In genomic region chr11:101862410-101863233, GRCh38 we compare ENCODE assay signal across 9 cellular contexts. TPM values are rescaled to one million over a fixed set of nuclear protein-coding genes. Genes with fewer than 3 reads are reported as not detected.
DNase-seq lines count a peak whose midpoint lies in the region; ATAC-seq and TF ChIP-seq lines count a peak whose summit lies in the region.
"Had no signal": no experiment of that assay in that cellular context is flagged by ENCODE, and none has a peak within 500 bp of the region (broad histone marks: within the 10 kb centered on the region; RNA-seq: fewer than 3 reads in every experiment).

No MANE protein-coding gene starts in this region.

- H3K4me1 Mint-ChIP-seq in nephron progenitor cell: peaks cover 13% of the 10 kb centered on the region

- H2AFZ ChIP-seq in DND-41 (ENCODE audit: low read depth, low read length): no peak overlapping the region

- peaks cover 11% of the 10 kb centered on the region for H3K36me3 Mint-ChIP-seq in nephron progenitor cell (ENCODE audit: low read depth)

- no peaks in the 10 kb centered on the region for H3K4me1 ChIP-seq in DND-41 (ENCODE audit: insufficient read depth, low read length)

- H3K27ac Mint-ChIP-seq in nephron progenitor cell: no peak overlapping the region

- no peaks in the 10 kb centered on the region for H4K20me1 ChIP-seq in DND-41 (ENCODE audit: insufficient read depth, low read length)

- peaks cover 16% of the 10 kb centered on the region for H3K9me3 Mint-ChIP-seq in nephron progenitor cell

- H3K4me3 Mint-ChIP-seq in nephron progenitor cell: no peak overlapping the region

- no peak overlapping the region for H3K4me3 ChIP-seq in DND-41 (ENCODE audit: low read depth in 1 of 2, low read length in 2 of 2)

- no peak overlapping the region for H3K27ac ChIP-seq in DND-41 (ENCODE audit: low read length)
- H3K27ac ChIP-seq: HL-60 had no signal

- H3K9me3 ChIP-seq in DND-41 (ENCODE audit: insufficient read depth, low read length, severe bottlenecking): no peaks in the 10 kb centered on the region

- H3K27me3 ChIP-seq in DND-41 (ENCODE audit: insufficient read depth, low read length, poor library complexity): no peaks in the 10 kb centered on the region

- DNase-seq in DND-41: no peak
- DNase-seq in MV-4-11 (lab: John Stamatoyannopoulos, UW): peak; percentile 4
- DNase-seq in dermis microvascular lymphatic vessel endothelial cell (ENCODE audit: low read depth in 2 of 2): peak; percentile 14 to 69
- DNase-seq in nephron progenitor cell: peak; percentile 6
- no peak for DNase-seq in OCI-M2 (lab: John Stamatoyannopoulos, UW; ENCODE audit: unreplicated experiment)
- DNase-seq in occipital lobe (lab: John Stamatoyannopoulos, UW): no peak

- H3K79me2 ChIP-seq in DND-41 (ENCODE audit: insufficient read depth, low read length): no peaks in the 10 kb centered on the region

- H3K9ac ChIP-seq in DND-41 (ENCODE audit: low read depth, low read length): no peak overlapping the region

- H3K36me3 ChIP-seq in DND-41 (ENCODE audit: insufficient read depth, low read length): no peaks in the 10 kb centered on the region

- ATAC-seq in DND-41 (ENCODE audit: insufficient read depth, low read depth): no peak
- ATAC-seq in HG02678 (IDR thresholded peaks at IDR 0.05; ENCODE audit: unreplicated experiment): no peak
- no peak for ATAC-seq in HG02885 (IDR thresholded peaks at IDR 0.05; ENCODE audit: poor library complexity, unreplicated experiment)

- H3K4me2 ChIP-seq in DND-41 (ENCODE audit: insufficient read depth, low read length): no peak overlapping the region

- peaks cover 3% of the 10 kb centered on the region for H3K27me3 Mint-ChIP-seq in nephron progenitor cell (ENCODE audit: low read depth, poor library complexity)

- TF ChIP-seq CTCF in DND-41 (IDR thresholded peaks at IDR 0.05; ENCODE audit: borderline replicate concordance, extremely low read depth, low read length, poor library complexity, severe bottlenecking) (peak; percentile 44), nephron progenitor cell (IDR thresholded peaks at IDR 0.05) (peak; percentile 42)

RNA-seq across cellular contexts. Expression of gene CEP126, which starts 52.2 kb away (rescaled TPM):
- total RNA-seq in dermis microvascular lymphatic vessel endothelial cell (0.25 and 0.51 TPM in 2 replicates), occipital lobe (9.4 TPM)

RNA-seq across cellular contexts. Expression of gene ANGPTL5, which starts 53.7 kb away (rescaled TPM):
- not detected in 2 replicates for total RNA-seq in dermis microvascular lymphatic vessel endothelial cell
- 0.62 TPM for total RNA-seq in occipital lobe

Comparison
In these comparisons a context has a peak if more than half of its experiments do, and no peak if none do; other contexts are left out.
1. DNase-seq: peak in MV-4-11 (single experiment), dermis microvascular lymphatic vessel endothelial cell (2 of 2) and nephron progenitor cell (single experiment); none in DND-41 (single experiment), OCI-M2 (single experiment) and occipital lobe (single experiment).